Comparison of ENCODE assay signal across 13 cellular contexts in genomic region chr13:43268632-43269031, GRCh38.
A peak's percentile ranks its signal among the peaks of the same experiment; 100 is the strongest.
DNase-seq lines count a peak whose midpoint lies in the region; FAIRE-seq and TF ChIP-seq lines count a peak whose summit lies in the region.
"Had no signal": no experiment of that assay in that cellular context is flagged by ENCODE, and none has a peak within 500 bp of the region (broad histone marks: within the 10 kb centered on the region; RNA-seq: fewer than 3 reads in every experiment).

No MANE protein-coding gene starts in this region.

- no peak overlapping the region for H2BK120ac ChIP-seq in neuronal stem cell (ENCODE audit: low read depth, low read length)

- H3K79me1 ChIP-seq in neuronal stem cell (ENCODE audit: low read depth, low read length), result no peaks in the 10 kb centered on the region

- H3K4me2 ChIP-seq in neuronal stem cell (ENCODE audit: insufficient read depth, low read length, poor library complexity, severe bottlenecking), result no peak overlapping the region

- no peak overlapping the region for H3K27ac ChIP-seq in neuronal stem cell (replicated peaks; ENCODE audit: low read length)
- H3K27ac ChIP-seq: HL-60 had no signal

- no peak for TF ChIP-seq POLR2A in GM12891 (IDR thresholded peaks at IDR 0.05; ENCODE audit: low read depth, low read length)

- no CpG with 5 or more reads among the region's 2 CpGs for WGBS in neuronal stem cell (ENCODE audit: extremely low coverage in 2 of 2, insufficient read length in 2 of 2, insufficient replicate concordance in 1 of 2), 2 donors

- no peak overlapping the region for H3K4ac ChIP-seq in neuronal stem cell (ENCODE audit: low read length)

- no peak overlapping the region for H3K9ac ChIP-seq in neuronal stem cell (ENCODE audit: low read depth, low read length, poor library complexity)

- H3K23ac ChIP-seq in neuronal stem cell (ENCODE audit: low read depth, low read length, poor library complexity), result no peak overlapping the region

- no peak overlapping the region for H3K14ac ChIP-seq in neuronal stem cell (ENCODE audit: low read length)

- H2BK12ac ChIP-seq in neuronal stem cell (ENCODE audit: low read length), result no peak overlapping the region

- H2AK5ac ChIP-seq in neuronal stem cell (ENCODE audit: low read depth, low read length), result no peak overlapping the region

- H3K4me1 ChIP-seq in neuronal stem cell (ENCODE audit: control insufficient read depth in 2 of 2, insufficient read depth in 1 of 2, low read depth in 1 of 2, low read length in 2 of 2), result peaks cover 16 to 35% of the 10 kb centered on the region in 2 donors

- H2AFZ ChIP-seq in neuronal stem cell (ENCODE audit: low read length), result peak overlapping the region; percentile 63

- H4K8ac ChIP-seq in neuronal stem cell (ENCODE audit: low read depth, low read length), result no peak overlapping the region

- H3K27me3 ChIP-seq in neuronal stem cell (ENCODE audit: control insufficient read depth in 3 of 3, insufficient read depth in 3 of 3, low read depth in 1 of 3, low read length in 3 of 3), result no peaks in the 10 kb centered on the region

- H2BK15ac ChIP-seq in neuronal stem cell (ENCODE audit: low read length), result no peak overlapping the region

- FAIRE-seq in GM12891 (lab: Jason Lieb, UNC) (peak; percentile 75), urothelium cell line (lab: Jason Lieb, UNC) (no peak)

- no peaks in the 10 kb centered on the region for H3K36me3 ChIP-seq in neuronal stem cell (replicated peaks in 1 of 2; ENCODE audit: control insufficient read depth in 2 of 2, insufficient read depth in 2 of 2, low read length in 2 of 2)

- DNase-seq in GM12891 (ENCODE audit: insufficient read length, low spot score), result no peak
- peak; percentile 0 for DNase-seq in NCI-H510A (lab: John Stamatoyannopoulos, UW)
- peak; percentile 75 for DNase-seq in fibroblast of peridontal ligament (ENCODE audit: extremely low read depth)
- DNase-seq in neuronal stem cell (ENCODE audit: low spot score), result no peak
- DNase-seq in COLO829 (ENCODE audit: low spot score), result no peak
- no peak for DNase-seq in HUDEP-2 (lab: John Stamatoyannopoulos, UW; ENCODE audit: unreplicated experiment in 76 of 76)
- no peak for DNase-seq in GM19238 (ENCODE audit: insufficient read length, low spot score)
- DNase-seq in urothelium cell line (ENCODE audit: low spot score), result no peak
- DNase-seq: activated CD4-positive, alpha-beta memory T cell treated with anti-CD3 and anti-CD28 coated beads, Interleukin-2, amount 10 ng/mL, durations not matched to agents 7 days and 5 days; hippocampal formation; MM.1S; T-helper 17 cell had no signal

- no peak overlapping the region for H3K18ac ChIP-seq in neuronal stem cell (ENCODE audit: low read length)

- H2BK5ac ChIP-seq in neuronal stem cell (ENCODE audit: low read length), result no peak overlapping the region

- no peak overlapping the region for H4K91ac ChIP-seq in neuronal stem cell (ENCODE audit: low read depth, low read length, poor library complexity)

- H3K4me3 ChIP-seq in neuronal stem cell (ENCODE audit: low read length in 2 of 2), result no peak overlapping the region

- peaks cover 0 to 1% of the 10 kb centered on the region in 2 donors for H3K9me3 ChIP-seq in neuronal stem cell (replicated peaks in 1 of 2; ENCODE audit: control insufficient read depth in 2 of 2, insufficient read depth in 1 of 2, low read depth in 1 of 2, low read length in 2 of 2)

TF ChIP-seq in GM12891, 5 proteins besides CTCF, POLR2A, EP300 and RAD21:
- TF ChIP-seq POLR2AphosphoS5 (IDR thresholded peaks at IDR 0.05; ENCODE audit: low read depth, low read length) (no peak), POU2F2 (IDR thresholded peaks at IDR 0.05; ENCODE audit: low read depth, low read length) (no peak), PAX5 (IDR thresholded peaks at IDR 0.05; ENCODE audit: insufficient read depth, low read length, severe bottlenecking) (no peak)
TF ChIP-seq in GM12891: peak in this region for 0.

Comparison
In these comparisons a context has a peak if more than half of its experiments do, and no peak if none do; other contexts are left out.
1. DNase-seq: peak in NCI-H510A (single experiment) and fibroblast of peridontal ligament (single experiment); none in GM12891 (single experiment), neuronal stem cell (single experiment), COLO829 (single experiment), HUDEP-2 (0 of 76), GM19238 (single experiment) and urothelium cell line (single experiment).